1 cellular context compared by ENCODE assay signal in genomic region chr2:197657562-197657961, GRCh38.
TF ChIP-seq lines count a peak whose summit lies in the region.

No MANE protein-coding gene starts in this region.

TF ChIP-seq in A549, 52 proteins besides CTCF, POLR2A, EP300 and RAD21 (continued from another document):
- TF ChIP-seq HOXB13 (CRISPR knock-in tag; IDR thresholded peaks at IDR 0.05; ENCODE audit: low read depth) (no peak), KDM1A (IDR thresholded peaks at IDR 0.05; ENCODE audit: low read depth) (no peak), TP53 (CRISPR knock-in tag; IDR thresholded peaks at IDR 0.05) (no peak), E2F6 (IDR thresholded peaks at IDR 0.05; ENCODE audit: borderline replicate concordance, low read depth) (no peak), ZFP36 (IDR thresholded peaks at IDR 0.05; ENCODE audit: borderline replicate concordance, partially characterized antibody) (no peak), SMC3 (IDR thresholded peaks at IDR 0.05) (no peak), HMGXB4 (CRISPR knock-in tag; IDR thresholded peaks at IDR 0.05; ENCODE audit: borderline replicate concordance) (no peak)
